ENCODE assay signal across 15 cellular contexts in the genomic region with DNA sequence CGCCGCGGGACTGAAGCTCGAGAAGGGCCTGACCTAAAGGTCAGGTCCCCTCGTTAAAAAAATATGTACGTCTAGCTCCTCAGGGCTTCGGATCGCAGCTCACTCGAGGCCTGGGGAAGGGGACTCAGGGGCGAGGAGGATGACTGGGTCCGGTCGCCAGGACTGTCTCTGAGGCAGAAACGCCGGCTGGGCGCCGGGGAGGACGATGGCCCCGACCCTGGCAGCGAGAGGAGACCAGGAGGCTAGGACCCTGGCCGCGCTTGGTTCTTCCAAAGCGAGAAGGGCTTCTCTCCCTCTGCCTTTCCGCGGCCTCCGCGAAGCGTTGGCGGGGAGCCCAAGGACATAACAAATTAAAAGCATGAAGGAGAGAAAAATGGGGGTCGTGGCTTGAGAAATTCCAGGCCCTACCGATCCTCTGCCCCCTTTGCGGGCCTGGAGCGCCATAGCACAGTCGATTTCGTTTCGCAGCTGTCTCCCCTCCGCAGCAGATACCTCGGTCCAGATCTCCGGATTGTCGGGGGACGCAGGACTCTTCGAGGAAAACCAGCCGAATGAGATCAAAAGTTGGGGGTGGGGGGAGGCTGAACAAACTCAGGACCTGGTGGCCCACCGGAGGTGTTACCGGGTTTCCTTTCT. TPM values are rescaled to one million over a fixed set of nuclear protein-coding genes. Genes with fewer than 3 reads are reported as not detected.
A peak's percentile ranks its signal among the peaks of the same experiment; 100 is the strongest.
DNase-seq lines count a peak whose midpoint lies in the region; ATAC-seq, FAIRE-seq and TF ChIP-seq lines count a peak whose summit lies in the region.
"Had no signal": no experiment of that assay in that cellular context is flagged by ENCODE, and none has a peak within 500 bp of the region (broad histone marks: within the 10 kb centered on the region; RNA-seq: fewer than 3 reads in every experiment).

No MANE protein-coding gene starts in this region.

- no peaks in the 10 kb centered on the region for H3K79me2 ChIP-seq in astrocyte (ENCODE audit: insufficient read depth, low read length)

- H3K36me3 ChIP-seq in heart left ventricle: no peaks in the 10 kb centered on the region
- no peaks in the 10 kb centered on the region for H3K36me3 ChIP-seq in astrocyte (ENCODE audit: insufficient read depth, low read length)
- H3K36me3 ChIP-seq in naive thymus-derived CD4-positive, alpha-beta T cell (ENCODE audit: control insufficient read depth in 2 of 3, insufficient read depth in 3 of 3, low read length in 3 of 3): no peaks in the 10 kb centered on the region
- no peaks in the 10 kb centered on the region for H3K36me3 ChIP-seq in thoracic aorta

- H3K27ac Mint-ChIP-seq in astrocyte (ENCODE audit: unreplicated experiment): no peak overlapping the region
- no peak overlapping the region for H3K27ac Mint-ChIP-seq in naive thymus-derived CD4-positive, alpha-beta T cell

- POLR2A ChIA-PET in naive thymus-derived CD4-positive, alpha-beta T cell (lab: Charles Lee): no interaction called here

- intact Hi-C loops in heart left ventricle (cut with DNase I) (no loop called here), left ventricle myocardium superior (cut with micrococcal nuclease) (no loop called here)
- intact Hi-C loops in naive thymus-derived CD4-positive, alpha-beta T cell (cut with micrococcal nuclease): loop anchor here in 1 of 2 donors (5.0 kb wide), 2 partner anchors 1211 to 1686 kb away; a partner anchor contains a TSS

- CTCF ChIA-PET in naive thymus-derived CD4-positive, alpha-beta T cell (lab: Charles Lee): no interaction called here

- H2AFZ ChIP-seq in astrocyte (ENCODE audit: low read depth, low read length): no peak overlapping the region

- no peak for TF ChIP-seq POLR2A in heart left ventricle (IDR thresholded peaks at IDR 0.05)

- WGBS in heart left ventricle, 4 donors: 7 to 8% (median 8%) methylated on average over 33 to 44 of the region's 44 CpGs

- no peak for TF ChIP-seq CTCF in heart left ventricle (IDR thresholded peaks at IDR 0.05)
- no peak for TF ChIP-seq CTCF in astrocyte (IDR thresholded peaks at IDR 0.05; ENCODE audit: insufficient read depth, low read depth, low read length)
- no peak for TF ChIP-seq CTCF in thoracic aorta (IDR thresholded peaks at IDR 0.05)

- no peak overlapping the region for H3K9ac ChIP-seq in astrocyte (ENCODE audit: low read length)

- H3K4me3 ChIP-seq in heart left ventricle: peak overlapping the region in 11 of 12 donors; percentile 2 to 42 (median 25)
- no peak overlapping the region for H3K4me3 ChIP-seq in astrocyte (ENCODE audit: insufficient read depth, low read depth, low read length)
- H3K4me3 ChIP-seq in naive thymus-derived CD4-positive, alpha-beta T cell (ENCODE audit: low read length): no peak overlapping the region
- peak overlapping the region; percentile 64 for H3K4me3 ChIP-seq in thoracic aorta

- H3K9me3 ChIP-seq in heart left ventricle (no peaks in the 10 kb centered on the region), astrocyte (ENCODE audit: insufficient read depth, low read depth, low read length) (peaks cover 22% of the 10 kb centered on the region), thoracic aorta (no peaks in the 10 kb centered on the region)
- no peaks in the 10 kb centered on the region for H3K9me3 ChIP-seq in naive thymus-derived CD4-positive, alpha-beta T cell (ENCODE audit: control insufficient read depth in 2 of 3, low read length in 3 of 3)

- H3K4me1 ChIP-seq in heart left ventricle (peaks cover 0 to 59% (median 21%) of the 10 kb centered on the region in 12 donors), astrocyte (ENCODE audit: insufficient read depth, low read length) (no peaks in the 10 kb centered on the region), thoracic aorta (ENCODE audit: control insufficient read depth in 1 of 2, low read depth in 2 of 2) (peaks cover 5 to 38% of the 10 kb centered on the region in 2 donors)
- peaks cover 0 to 10% of the 10 kb centered on the region in 2 donors for H3K4me1 ChIP-seq in naive thymus-derived CD4-positive, alpha-beta T cell (ENCODE audit: control insufficient read depth in 2 of 2, insufficient read depth in 2 of 2, low read length in 2 of 2)

- H4K20me1 ChIP-seq in astrocyte (ENCODE audit: insufficient read depth, low read length): no peaks in the 10 kb centered on the region

- H3K27me3 Mint-ChIP-seq in astrocyte (ENCODE audit: low read depth, unreplicated experiment): peaks cover 77% of the 10 kb centered on the region
- H3K27me3 Mint-ChIP-seq in naive thymus-derived CD4-positive, alpha-beta T cell: peaks cover 68 to 89% (median 82%) of the 10 kb centered on the region in 5 donors

- H3K27me3 ChIP-seq in heart left ventricle (peaks cover 87 to 100% (median 98%) of the 10 kb centered on the region in 9 donors), astrocyte (ENCODE audit: insufficient read depth, low read length) (peaks cover 94% of the 10 kb centered on the region), thoracic aorta (replicated peaks; ENCODE audit: insufficient read depth) (peaks cover 17% of the 10 kb centered on the region)
- H3K27me3 ChIP-seq in naive thymus-derived CD4-positive, alpha-beta T cell (ENCODE audit: control insufficient read depth in 2 of 2, insufficient read depth in 2 of 2, low read length in 2 of 2): peaks cover 5 to 14% of the 10 kb centered on the region in 2 donors

- no peak overlapping the region for H3K4me3 Mint-ChIP-seq in astrocyte (ENCODE audit: unreplicated experiment)
- peak overlapping the region in 9 of 10 donors; percentile 11 to 76 (median 42) for H3K4me3 Mint-ChIP-seq in naive thymus-derived CD4-positive, alpha-beta T cell

- ATAC-seq in heart left ventricle: no peak
- ATAC-seq in left ventricle myocardium superior: no peak
- ATAC-seq in naive thymus-derived CD4-positive, alpha-beta T cell: no peak
- ATAC-seq in thoracic aorta (ENCODE audit: insufficient number of reproducible peaks, low FRiP score, low read depth): no peak
- ATAC-seq in HG03565 (IDR thresholded peaks at IDR 0.05; ENCODE audit: unreplicated experiment): no peak

- no peaks in the 10 kb centered on the region for H3K4me1 Mint-ChIP-seq in astrocyte (ENCODE audit: low read depth, unreplicated experiment)
- H3K4me1 Mint-ChIP-seq in naive thymus-derived CD4-positive, alpha-beta T cell: peaks cover 14 to 46% (median 38%) of the 10 kb centered on the region in 7 donors

- H3K27ac ChIP-seq in heart left ventricle (peak overlapping the region in 1 of 12 donors; percentile 92), astrocyte (ENCODE audit: low read depth, low read length) (no peak overlapping the region), thoracic aorta (no peak overlapping the region)
- no peak overlapping the region for H3K27ac ChIP-seq in naive thymus-derived CD4-positive, alpha-beta T cell (ENCODE audit: low read depth, low read length)

- H3K4me2 ChIP-seq in astrocyte (ENCODE audit: low read length): peak overlapping the region; percentile 64

- FAIRE-seq in astrocyte (lab: Jason Lieb, UNC): no peak

- DNase-seq in heart left ventricle (no peak), left ventricle myocardium superior (no peak), astrocyte (ENCODE audit: low read depth) (no peak), thoracic aorta (ENCODE audit: low spot score) (no peak), AG08396 (ENCODE audit: low spot score) (no peak), HUDEP-2 (lab: John Stamatoyannopoulos, UW; ENCODE audit: unreplicated experiment in 76 of 76) (no peak)
- no peak for DNase-seq in naive thymus-derived CD4-positive, alpha-beta T cell
- DNase-seq: aorta; kidney glomerular epithelial cell; NCI-H2029 treated with DMSO at 0.1 percent for 48 hours; stimulated activated CD4-positive, alpha-beta T cell treated with anti-CD3 and anti-CD28 coated beads, Interleukin-12 subunit alpha, Interleukin-12 subunit beta, amount 100 ng/mL, for 4 hours; stimulated activated naive CD4-positive, alpha-beta T cell had no signal

- H3K36me3 Mint-ChIP-seq in astrocyte (ENCODE audit: low read depth, unreplicated experiment): peaks cover 10% of the 10 kb centered on the region
- H3K36me3 Mint-ChIP-seq in naive thymus-derived CD4-positive, alpha-beta T cell: peaks cover 0 to 6% (median 0%) of the 10 kb centered on the region in 5 donors

- H3K9me3 Mint-ChIP-seq in astrocyte (ENCODE audit: unreplicated experiment): peaks cover 33% of the 10 kb centered on the region
- peaks cover 0 to 4% (median 0%) of the 10 kb centered on the region in 11 donors for H3K9me3 Mint-ChIP-seq in naive thymus-derived CD4-positive, alpha-beta T cell

RNA-seq across cellular contexts. Expression of a gene that starts 3.1 kb away (rescaled TPM):
- total RNA-seq in heart left ventricle (not detected), left ventricle myocardium superior (not detected), astrocyte (not detected in 2 replicates), thoracic aorta (under 1 TPM in 1 of 2 donors, not detected in 1; 0.42 TPM)
- polyA plus RNA-seq in heart left ventricle: not detected
- total RNA-seq in naive thymus-derived CD4-positive, alpha-beta T cell: not detected
- polyA plus RNA-seq in naive thymus-derived CD4-positive, alpha-beta T cell: not detected
- total RNA-seq: fibroblast of lung had no signal
- polyA plus RNA-seq: BJ, fibroblast of lung had no signal

Comparison
In these comparisons a context has a peak if more than half of its experiments do, and no peak if none do; other contexts are left out.
1. H3K4me3 ChIP-seq: peak in heart left ventricle (11 of 12) and thoracic aorta (single experiment); none in astrocyte (single experiment) and naive thymus-derived CD4-positive, alpha-beta T cell (single experiment).